In the genomic region with DNA sequence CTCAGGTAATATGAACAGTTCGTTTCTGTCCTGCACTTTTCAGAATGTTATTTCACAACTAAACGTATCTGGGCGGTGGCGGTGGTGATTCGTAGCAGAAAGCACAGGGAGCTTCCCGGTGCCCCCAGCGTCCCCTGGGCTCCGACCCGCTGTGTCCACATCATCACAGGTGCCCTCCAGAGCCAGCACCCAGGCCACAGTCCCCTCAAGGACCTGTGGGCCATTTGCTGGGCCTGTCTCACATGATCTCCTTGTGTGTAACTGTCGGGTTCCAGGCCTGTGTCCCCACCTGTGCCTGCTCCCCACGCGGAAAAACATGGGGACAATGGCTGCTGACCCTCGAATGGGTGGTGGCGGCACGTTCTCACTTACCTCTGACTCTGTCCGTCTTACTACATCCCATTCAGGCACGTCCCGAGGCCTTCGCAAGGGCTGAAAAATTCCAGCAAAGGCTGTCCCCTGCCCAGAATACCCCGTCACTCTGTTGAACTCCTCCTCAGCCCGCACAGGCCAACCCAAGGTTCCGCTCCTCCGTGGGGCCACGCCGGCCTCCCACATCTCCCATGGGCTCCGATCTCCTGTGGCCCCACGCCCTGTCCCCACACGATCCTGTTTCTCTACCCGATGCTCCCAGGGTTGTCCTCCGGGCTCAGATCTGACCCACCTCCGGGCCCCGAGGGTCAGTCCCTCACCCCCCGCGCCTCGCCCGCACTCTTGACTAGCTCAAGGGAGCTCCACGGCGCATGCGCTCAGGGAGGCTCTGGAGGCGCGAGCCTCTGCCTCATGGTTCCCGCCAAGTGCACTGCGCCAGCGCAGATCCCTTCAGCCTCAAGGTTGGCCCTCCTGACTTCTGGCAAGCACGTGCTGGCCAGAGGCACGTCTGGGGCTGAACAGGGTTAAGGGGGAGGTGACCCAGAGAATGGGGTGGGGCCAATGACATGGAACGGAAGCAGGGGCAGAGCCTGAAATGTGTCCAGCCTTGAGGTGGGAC, we compare ENCODE assay signal across 2 cellular contexts.
TF ChIP-seq lines count a peak whose summit lies in the region.

No MANE protein-coding gene starts in this region.

TF ChIP-seq in SK-N-SH treated with all-trans-retinoic acid at 6 μM for 48 hours, 23 proteins besides CTCF, POLR2A, EP300 and RAD21:
- no peak for TF ChIP-seq ZNF70 (CRISPR knock-in tag; IDR thresholded peaks at IDR 0.05)
- no peak for TF ChIP-seq SNAI2 (CRISPR knock-in tag; IDR thresholded peaks at IDR 0.05)
- TF ChIP-seq ZFP3 (CRISPR knock-in tag; IDR thresholded peaks at IDR 0.05) = 0 out of 2 replicates have a peak, but pooled peaks have one; percentile 26
- TF ChIP-seq, protein P1, sequence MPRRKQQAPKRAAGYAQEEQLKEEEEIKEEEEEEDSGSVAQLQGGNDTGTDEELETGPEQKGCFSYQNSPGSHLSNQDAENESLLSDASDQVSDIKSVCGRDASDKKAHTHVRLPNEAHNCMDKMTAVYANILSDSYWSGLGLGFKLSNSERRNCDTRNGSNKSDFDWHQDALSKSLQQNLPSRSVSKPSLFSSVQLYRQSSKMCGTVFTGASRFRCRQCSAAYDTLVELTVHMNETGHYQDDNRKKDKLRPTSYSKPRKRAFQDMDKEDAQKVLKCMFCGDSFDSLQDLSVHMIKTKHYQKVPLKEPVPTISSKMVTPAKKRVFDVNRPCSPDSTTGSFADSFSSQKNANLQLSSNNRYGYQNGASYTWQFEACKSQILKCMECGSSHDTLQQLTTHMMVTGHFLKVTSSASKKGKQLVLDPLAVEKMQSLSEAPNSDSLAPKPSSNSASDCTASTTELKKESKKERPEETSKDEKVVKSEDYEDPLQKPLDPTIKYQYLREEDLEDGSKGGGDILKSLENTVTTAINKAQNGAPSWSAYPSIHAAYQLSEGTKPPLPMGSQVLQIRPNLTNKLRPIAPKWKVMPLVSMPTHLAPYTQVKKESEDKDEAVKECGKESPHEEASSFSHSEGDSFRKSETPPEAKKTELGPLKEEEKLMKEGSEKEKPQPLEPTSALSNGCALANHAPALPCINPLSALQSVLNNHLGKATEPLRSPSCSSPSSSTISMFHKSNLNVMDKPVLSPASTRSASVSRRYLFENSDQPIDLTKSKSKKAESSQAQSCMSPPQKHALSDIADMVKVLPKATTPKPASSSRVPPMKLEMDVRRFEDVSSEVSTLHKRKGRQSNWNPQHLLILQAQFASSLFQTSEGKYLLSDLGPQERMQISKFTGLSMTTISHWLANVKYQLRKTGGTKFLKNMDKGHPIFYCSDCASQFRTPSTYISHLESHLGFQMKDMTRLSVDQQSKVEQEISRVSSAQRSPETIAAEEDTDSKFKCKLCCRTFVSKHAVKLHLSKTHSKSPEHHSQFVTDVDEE (CRISPR knock-in tag; IDR thresholded peaks at IDR 0.05) = no peak

TF ChIP-seq in SK-N-SH, 30 proteins besides CTCF, POLR2A, EP300 and RAD21:
- TF ChIP-seq RXRA (IDR thresholded peaks at IDR 0.05; ENCODE audit: borderline replicate concordance, low read depth) (no peak), TEAD4 (IDR thresholded peaks at IDR 0.05; ENCODE audit: borderline replicate concordance, insufficient read depth) (no peak), NRF1 (IDR thresholded peaks at IDR 0.05; ENCODE audit: low read depth, low read length) (no peak), POLR2AphosphoS5 (IDR thresholded peaks at IDR 0.05; ENCODE audit: low read depth, low read length) (no peak), ELF1 (IDR thresholded peaks at IDR 0.05) (no peak), SMC3 (IDR thresholded peaks at IDR 0.05; ENCODE audit: low read depth, low read length) (no peak), GABPA (IDR thresholded peaks at IDR 0.05; ENCODE audit: low read depth) (no peak)
